ENCODE assay signal across 11 cellular contexts in genomic region chr11:46210133-46210636, GRCh38.
DNase-seq lines count a peak whose midpoint lies in the region; ATAC-seq and TF ChIP-seq lines count a peak whose summit lies in the region.
"Had no signal": no experiment of that assay in that cellular context is flagged by ENCODE, and none has a peak within 500 bp of the region (broad histone marks: within the 10 kb centered on the region; RNA-seq: fewer than 3 reads in every experiment).

No MANE protein-coding gene starts in this region.

- H2BK5ac ChIP-seq in trophoblast cell (ENCODE audit: low read depth, low read length, poor library complexity) = no peak overlapping the region

- TF ChIP-seq POLR2A in NB4 (IDR thresholded peaks at IDR 0.05; ENCODE audit: extremely low read depth, insufficient read length) (no peak), transverse colon (IDR thresholded peaks at IDR 0.05) (no peak)

- no peak overlapping the region for H3K9ac ChIP-seq in trophoblast cell (ENCODE audit: low read length)

- no peaks in the 10 kb centered on the region for H3K27me3 ChIP-seq in trophoblast cell (ENCODE audit: insufficient read depth, low read length)
- peaks cover 8% of the 10 kb centered on the region for H3K27me3 ChIP-seq in transverse colon
- H3K27me3 ChIP-seq: hepatocyte had no signal

- no peaks in the 10 kb centered on the region for H3K9me3 ChIP-seq in trophoblast cell (ENCODE audit: insufficient read depth, low read depth, low read length)
- no peaks in the 10 kb centered on the region for H3K9me3 ChIP-seq in transverse colon

- no peak overlapping the region for H4K8ac ChIP-seq in trophoblast cell (ENCODE audit: low read depth, low read length)

- no peak for TF ChIP-seq CTCF in GM13976 (IDR thresholded peaks at IDR 0.05; ENCODE audit: borderline replicate concordance, control extremely low read depth, extremely low read depth, insufficient read depth, missing control alignments)
- TF ChIP-seq CTCF in NB4 (IDR thresholded peaks at IDR 0.05; ENCODE audit: low read depth, low read length) = no peak
- no peak for TF ChIP-seq CTCF in cardiac fibroblast (IDR thresholded peaks at IDR 0.05; ENCODE audit: low read depth, low read length)
- no peak for TF ChIP-seq CTCF in transverse colon (IDR thresholded peaks at IDR 0.05)

- H3K4me2 ChIP-seq in trophoblast cell (ENCODE audit: low read length) = no peak overlapping the region
- H3K4me2 ChIP-seq: hepatocyte had no signal

- in situ Hi-C loops in GM13976 (cut with MboI; ENCODE audit: low sequenced_read_pairs, unreplicated experiment) = no loop called here
- in situ Hi-C loops in transverse colon (cut with MboI; ENCODE audit: low pct_ligation_motif_present in 1 of 4, low pct_unique_long_range_greater_than_20kb in 1 of 4, low sequenced_read_pairs in 3 of 4) = no loop called here

- H3K14ac ChIP-seq in trophoblast cell (ENCODE audit: low read length) = no peak overlapping the region

- ATAC-seq in GM21360 (IDR thresholded peaks at IDR 0.05; ENCODE audit: unreplicated experiment) = no peak

- H3K23ac ChIP-seq in trophoblast cell (ENCODE audit: low read length) = no peak overlapping the region

- H3K4me1 ChIP-seq in trophoblast cell (ENCODE audit: control insufficient read depth in 1 of 2, insufficient read depth in 2 of 2, low read length in 2 of 2) (no peaks in the 10 kb centered on the region), transverse colon (peaks cover 0 to 9% (median 6%) of the 10 kb centered on the region in 4 donors)

- no peak overlapping the region for H3K27ac ChIP-seq in trophoblast cell (ENCODE audit: low read depth, low read length)
- H3K27ac ChIP-seq in transverse colon = no peak overlapping the region
- H3K27ac ChIP-seq: hepatocyte had no signal

- H3K4me3 ChIP-seq in NB4 (ENCODE audit: low read depth, low read length) (peak overlapping the region; percentile 50), cardiac fibroblast (replicated peaks in 1 of 2; ENCODE audit: low read depth in 2 of 2, low read length in 2 of 2) (no peak overlapping the region), trophoblast cell (ENCODE audit: low read depth, low read length) (no peak overlapping the region), transverse colon (no peak overlapping the region)
- H3K4me3 ChIP-seq: hepatocyte had no signal

- H3K18ac ChIP-seq in trophoblast cell (ENCODE audit: low read length) = no peak overlapping the region

- no peak overlapping the region for H2BK12ac ChIP-seq in trophoblast cell (ENCODE audit: low read length)

- H3K4ac ChIP-seq in trophoblast cell (ENCODE audit: low read depth, low read length) = no peak overlapping the region

- no peaks in the 10 kb centered on the region for H3K79me1 ChIP-seq in trophoblast cell (ENCODE audit: low read length)

- WGBS in trophoblast cell (ENCODE audit: extremely low coverage, insufficient coverage, insufficient read length) = no CpG with 5 or more reads among the region's 4 CpGs
- 48 to 54% methylated on average over 2 to 4 of the region's 4 CpGs for WGBS in transverse colon (ENCODE audit: low coverage in 1 of 2), 2 donors

- DNase-seq in GM13976 (ENCODE audit: low spot score) (peak; percentile 57), NB4 (ENCODE audit: low read depth) (peak; percentile 96), cardiac fibroblast (ENCODE audit: low read depth in 2 of 2) (peak; percentile 83 to 89), trophoblast cell (peak; percentile 10 to 37), transverse colon (no peak), NCI-H345 (lab: John Stamatoyannopoulos, UW) (no peak), NCI-H510A (lab: John Stamatoyannopoulos, UW) (no peak)
- DNase-seq: activated naive CD4-positive, alpha-beta T cell treated with anti-CD3 and anti-CD28 coated beads for 36 hours; Right ventricle myocardium superior had no signal

- H4K91ac ChIP-seq in trophoblast cell (ENCODE audit: low read depth, low read length) = no peak overlapping the region

- no peak for TF ChIP-seq EP300 in transverse colon (IDR thresholded peaks at IDR 0.05; ENCODE audit: low read depth)

- H2AK5ac ChIP-seq in trophoblast cell (ENCODE audit: low read length) = no peak overlapping the region

- H4K12ac ChIP-seq in trophoblast cell (ENCODE audit: low read depth, low read length) = no peak overlapping the region

- H3K36me3 ChIP-seq in trophoblast cell (ENCODE audit: control insufficient read depth in 1 of 2, insufficient read depth in 2 of 2, low read length in 2 of 2) (no peaks in the 10 kb centered on the region), transverse colon (no peaks in the 10 kb centered on the region)

- H2AFZ ChIP-seq in trophoblast cell (ENCODE audit: insufficient read depth, low read length, poor library complexity) = no peak overlapping the region
- H2AFZ ChIP-seq: hepatocyte had no signal

- intact Hi-C loops in transverse colon (cut with DNase I; ENCODE audit: low total_unique reads) = no loop called here

- no peak overlapping the region for H2BK120ac ChIP-seq in trophoblast cell (ENCODE audit: insufficient read depth, low read length, poor library complexity)

- no peaks in the 10 kb centered on the region for H3K79me2 ChIP-seq in trophoblast cell (ENCODE audit: control insufficient read depth, insufficient read depth, low read length, poor library complexity)
- H3K79me2 ChIP-seq: hepatocyte had no signal

Comparison
In these comparisons a context has a peak if more than half of its experiments do, and no peak if none do; other contexts are left out.
1. DNase-seq: peak in GM13976 (single experiment), NB4 (single experiment), cardiac fibroblast (2 of 2) and trophoblast cell (2 of 2); none in transverse colon (single experiment), NCI-H345 (single experiment) and NCI-H510A (single experiment).